ENCODE assay signal across 21 cellular contexts in genomic region chr2:211181626-211182025, GRCh38.
A peak's percentile ranks its signal among the peaks of the same experiment; 100 is the strongest.
DNase-seq lines count a peak whose midpoint lies in the region; ATAC-seq, FAIRE-seq and TF ChIP-seq lines count a peak whose summit lies in the region.
"Had no signal": no experiment of that assay in that cellular context is flagged by ENCODE, and none has a peak within 500 bp of the region (broad histone marks: within the 10 kb centered on the region; RNA-seq: fewer than 3 reads in every experiment).

No MANE protein-coding gene starts in this region.

- no peak for ATAC-seq in natural killer cell
- ATAC-seq: heart right ventricle had no signal

- H3K27me3 Mint-ChIP-seq in neural crest cell (ENCODE audit: low read depth) (no peaks in the 10 kb centered on the region), natural killer cell (ENCODE audit: low read depth in 2 of 2) (no peaks in the 10 kb centered on the region)
- H3K27me3 Mint-ChIP-seq: activated CD4-positive, alpha-beta T cell treated with anti-CD3 and anti-CD28 coated beads, Interleukin-2, amount 10 ng/mL, durations not matched to agents 7 days and 5 days had no signal

- H3K4me3 Mint-ChIP-seq in neural crest cell: no peak overlapping the region
- H3K4me3 Mint-ChIP-seq in natural killer cell: no peak overlapping the region
- H3K4me3 Mint-ChIP-seq: activated CD4-positive, alpha-beta T cell treated with anti-CD3 and anti-CD28 coated beads, Interleukin-2, amount 10 ng/mL, durations not matched to agents 7 days and 5 days; mesothelial cell of epicardium had no signal

- H3K4me2 ChIP-seq in H1 (ENCODE audit: insufficient read depth in 1 of 2, low read depth in 2 of 2, low read length in 2 of 2): no peak overlapping the region
- H3K4me2 ChIP-seq: BLaER1 treated with 17β-estradiol and CSF1 and Interleukin-3, amounts not matched to agents 10 nM and 100 nM had no signal

- H3K4ac ChIP-seq in H1 (replicated peaks; ENCODE audit: insufficient read length, low read depth, low read length): no peak overlapping the region

- no peaks in the 10 kb centered on the region for H3K79me2 ChIP-seq in H1 (ENCODE audit: control insufficient read depth in 1 of 2, insufficient read depth in 2 of 2, low read length in 2 of 2)

- H3K23ac ChIP-seq in H1 (ENCODE audit: insufficient read length): no peak overlapping the region

- no peak overlapping the region for H2BK120ac ChIP-seq in H1 (replicated peaks; ENCODE audit: low read depth, low read length)

- no peak overlapping the region for H3K27ac Mint-ChIP-seq in neural crest cell (ENCODE audit: unreplicated experiment)
- H3K27ac Mint-ChIP-seq in natural killer cell: no peak overlapping the region
- H3K27ac Mint-ChIP-seq: activated CD4-positive, alpha-beta T cell treated with anti-CD3 and anti-CD28 coated beads, Interleukin-2, amount 10 ng/mL, durations not matched to agents 7 days and 5 days; mesothelial cell of epicardium had no signal

- no peak overlapping the region for H4K91ac ChIP-seq in H1 (replicated peaks; ENCODE audit: insufficient read length, low read length)

- no peaks in the 10 kb centered on the region for H3K27me3 ChIP-seq in H1 (replicated peaks in 1 of 4; ENCODE audit: control insufficient read depth in 3 of 4, extremely low read depth in 1 of 4, insufficient read depth in 3 of 4, low read length in 3 of 4)
- H3K27me3 ChIP-seq in effector memory CD4-positive, alpha-beta T cell (replicated peaks; ENCODE audit: control insufficient read depth, insufficient read depth, low read length, poor library complexity, severe bottlenecking): no peaks in the 10 kb centered on the region
- H3K27me3 ChIP-seq in transverse colon: no peaks in the 10 kb centered on the region
- H3K27me3 ChIP-seq: BLaER1 treated with 17β-estradiol and CSF1 and Interleukin-3, amounts not matched to agents 10 nM and 100 nM had no signal

- H3K27ac ChIP-seq in H1 (ENCODE audit: low read depth, low read length) (no peak overlapping the region), transverse colon (no peak overlapping the region)
- H3K27ac ChIP-seq in effector memory CD4-positive, alpha-beta T cell (ENCODE audit: insufficient read depth, low read length, poor library complexity, severe bottlenecking): no peak overlapping the region
- H3K27ac ChIP-seq: BLaER1 treated with 17β-estradiol and CSF1 and Interleukin-3, amounts not matched to agents 10 nM and 100 nM; heart right ventricle had no signal

- H3K4me3 ChIP-seq in H1 (ENCODE audit: extremely low read depth in 1 of 4, insufficient read depth in 2 of 4, low read depth in 3 of 4, low read length in 4 of 4): no peak overlapping the region
- no peak overlapping the region for H3K4me3 ChIP-seq in effector memory CD4-positive, alpha-beta T cell (ENCODE audit: insufficient read depth, low read depth, low read length, poor library complexity, severe bottlenecking)
- H3K4me3 ChIP-seq in transverse colon: no peak overlapping the region
- H3K4me3 ChIP-seq: BLaER1 treated with 17β-estradiol and CSF1 and Interleukin-3, amounts not matched to agents 10 nM and 100 nM; heart right ventricle had no signal

- WGBS in H1 (ENCODE audit: extremely low coverage in 1 of 2, insufficient coverage in 1 of 2, insufficient read length in 1 of 2, insufficient replicate concordance in 2 of 2, low coverage in 1 of 2, low lambda C conversion rate in 2 of 2, missing lambda C conversion rate in 1 of 2), 2 experiments: 92% methylated on average over 5 of the region's 5 CpGs; no CpG with 5 or more reads in 1 of the 2 experiments
- 30 to 31% methylated on average over 5 of the region's 5 CpGs for WGBS in transverse colon (ENCODE audit: low coverage in 1 of 2), 2 donors

- intact Hi-C loops in natural killer cell (cut with micrococcal nuclease): no loop called here
- intact Hi-C loops in transverse colon (cut with DNase I; ENCODE audit: low total_unique reads): no loop called here

- H3K4me1 Mint-ChIP-seq in neural crest cell (peaks cover 17% of the 10 kb centered on the region), natural killer cell (no peaks in the 10 kb centered on the region)
- H3K4me1 Mint-ChIP-seq: activated CD4-positive, alpha-beta T cell treated with anti-CD3 and anti-CD28 coated beads, Interleukin-2, amount 10 ng/mL, durations not matched to agents 7 days and 5 days had no signal

- no peaks in the 10 kb centered on the region for H3K36me3 ChIP-seq in H1 (ENCODE audit: control insufficient read depth in 2 of 4, insufficient read depth in 4 of 4, low read length in 3 of 4)
- no peaks in the 10 kb centered on the region for H3K36me3 ChIP-seq in effector memory CD4-positive, alpha-beta T cell (ENCODE audit: control insufficient read depth, insufficient read depth, low read length)
- H3K36me3 ChIP-seq in transverse colon: no peaks in the 10 kb centered on the region
- H3K36me3 ChIP-seq: BLaER1 treated with 17β-estradiol and CSF1 and Interleukin-3, amounts not matched to agents 10 nM and 100 nM; heart right ventricle had no signal

- no peak overlapping the region for H2AK5ac ChIP-seq in H1 (ENCODE audit: low read depth, low read length)

- no peak overlapping the region for H2BK20ac ChIP-seq in H1 (ENCODE audit: low read length)

- no peaks in the 10 kb centered on the region for H3K23me2 ChIP-seq in H1 (ENCODE audit: low read depth, low read length)

- no peaks in the 10 kb centered on the region for H3K79me1 ChIP-seq in H1 (ENCODE audit: low read depth, low read length)

- H3K4me1 ChIP-seq in H1 (replicated peaks in 1 of 4; ENCODE audit: control insufficient read depth in 3 of 4, insufficient read depth in 4 of 4, low read length in 3 of 4): no peaks in the 10 kb centered on the region
- H3K4me1 ChIP-seq in effector memory CD4-positive, alpha-beta T cell (ENCODE audit: control insufficient read depth, insufficient read depth, low read length, poor library complexity, severe bottlenecking): no peaks in the 10 kb centered on the region
- no peaks in the 10 kb centered on the region for H3K4me1 ChIP-seq in transverse colon
- H3K4me1 ChIP-seq: BLaER1 treated with 17β-estradiol and CSF1 and Interleukin-3, amounts not matched to agents 10 nM and 100 nM; heart right ventricle had no signal

- POLR2A ChIA-PET in H1 (lab: Charles Lee; ENCODE audit: partially characterized antibody): no interaction called here

- H4K8ac ChIP-seq in H1 (ENCODE audit: extremely low read depth, insufficient read depth, low read length): no peak overlapping the region

- H3K56ac ChIP-seq in H1 (replicated peaks; ENCODE audit: insufficient read length, low read depth, low read length): no peak overlapping the region

- TF ChIP-seq EP300 in H1 (IDR thresholded peaks at IDR 0.05; ENCODE audit: borderline replicate concordance in 1 of 2, low read depth in 2 of 2, low read length in 2 of 2) (no peak), transverse colon (IDR thresholded peaks at IDR 0.05; ENCODE audit: low read depth) (no peak)

- H3K9ac ChIP-seq in H1 (replicated peaks in 1 of 4; ENCODE audit: extremely low read depth in 1 of 4, low read depth in 3 of 4, low read length in 3 of 4): no peak overlapping the region
- H3K9ac ChIP-seq: BLaER1 treated with 17β-estradiol and CSF1 and Interleukin-3, amounts not matched to agents 10 nM and 100 nM had no signal

- H3K9me3 ChIP-seq in H1 (ENCODE audit: insufficient read depth in 2 of 2, low read depth in 1 of 2, low read length in 1 of 2): no peaks in the 10 kb centered on the region
- H3K9me3 ChIP-seq in effector memory CD4-positive, alpha-beta T cell (ENCODE audit: control insufficient read depth, low read length): no peaks in the 10 kb centered on the region
- H3K9me3 ChIP-seq in transverse colon: no peaks in the 10 kb centered on the region
- H3K9me3 ChIP-seq: BLaER1 treated with 17β-estradiol and CSF1 and Interleukin-3, amounts not matched to agents 10 nM and 100 nM; heart right ventricle had no signal

- no peak for TF ChIP-seq RAD21 in H1 (IDR thresholded peaks at IDR 0.05 in 1 of 2, conservative IDR thresholded peaks at IDR 0.05 in 1 of 2; ENCODE audit: low read depth in 2 of 2, low read length in 2 of 2)

- TF ChIP-seq CTCF in H1 (IDR thresholded peaks at IDR 0.05; ENCODE audit: control extremely low read depth in 1 of 3, insufficient read depth in 1 of 3, low read depth in 1 of 3, low read length in 3 of 3): no peak
- TF ChIP-seq CTCF in neural crest cell (conservative IDR thresholded peaks at IDR 0.05): no peak
- no peak for TF ChIP-seq CTCF in natural killer cell (IDR thresholded peaks at IDR 0.05)
- TF ChIP-seq CTCF in transverse colon (IDR thresholded peaks at IDR 0.05): no peak

- H3K14ac ChIP-seq in H1 (ENCODE audit: insufficient read length): no peak overlapping the region

- TF ChIP-seq POLR2A in H1 (IDR thresholded peaks at IDR 0.05; ENCODE audit: control extremely low read depth in 1 of 2, low read depth in 2 of 2, low read length in 2 of 2): no peak
- no peak for TF ChIP-seq POLR2A in transverse colon (IDR thresholded peaks at IDR 0.05)

- H3K36me3 Mint-ChIP-seq in neural crest cell (ENCODE audit: low read depth): no peaks in the 10 kb centered on the region
- H3K36me3 Mint-ChIP-seq in natural killer cell: no peaks in the 10 kb centered on the region
- H3K36me3 Mint-ChIP-seq: mesothelial cell of epicardium had no signal

- FAIRE-seq in H1 (lab: Jason Lieb, UNC): no peak
- FAIRE-seq: D721Med, GM12892, keratinocyte had no signal

- no peak overlapping the region for H4K5ac ChIP-seq in H1 (ENCODE audit: insufficient read length, low read depth, low read length)

- H2AFZ ChIP-seq in H1 (ENCODE audit: low read length): peak overlapping the region; percentile 18; the same call in 1 of the 2 replicates

- in situ Hi-C loops in transverse colon (cut with MboI; ENCODE audit: low pct_ligation_motif_present in 1 of 4, low pct_unique_long_range_greater_than_20kb in 1 of 4, low sequenced_read_pairs in 3 of 4): no loop called here

- CTCF ChIA-PET in H1 (lab: Charles Lee; ENCODE audit: partially characterized antibody): interaction anchor here (0.6 to 1.1 kb wide), 2 partner anchors 9 to 734 kb away, joined by 3 to 4 read pairs; no protein-coding TSS in a partner anchor

- H3K18ac ChIP-seq in H1 (ENCODE audit: extremely low read depth, low read length): no peak overlapping the region

- DNase-seq in NCI-H1105 (lab: John Stamatoyannopoulos, UW) (peak; percentile 11), NCI-H1105 treated with DMSO at 0.1 percent for 48 hours (lab: John Stamatoyannopoulos, UW) (no peak), H1 (ENCODE audit: low read depth in 1 of 2, low spot score in 2 of 2) (no peak), neural crest cell (ENCODE audit: low read depth, low spot score) (peak; percentile 2), activated gamma-delta T cell treated with Interleukin-2 at 50 U/mL for 16 hours (no peak), natural killer cell (no peak), transverse colon (no peak)
- DNase-seq in effector memory CD4-positive, alpha-beta T cell: no peak
- DNase-seq: activated CD4-positive, alpha-beta T cell treated with anti-CD3 and anti-CD28 coated beads, Interleukin-2, amount 10 ng/mL, durations not matched to agents 7 days and 5 days; activated CD8-positive, alpha-beta memory T cell treated with anti-CD3 and anti-CD28 coated beads, Interleukin-2, amount 50 U/mL, for 48 hours; activated gamma-delta T cell; heart right ventricle; Kasumi-1; NCI-H146; occipital lobe; stimulated activated CD4-positive, alpha-beta T cell treated with anti-CD3 and anti-CD28 coated beads, Interleukin-4, amount 100 ng/mL, for 4 hours had no signal

- H2BK15ac ChIP-seq in H1 (ENCODE audit: low read length): no peak overlapping the region

- no peak overlapping the region for H2BK5ac ChIP-seq in H1 (ENCODE audit: low read depth, low read length)

- H3K9me3 Mint-ChIP-seq in neural crest cell (peaks cover 3% of the 10 kb centered on the region), natural killer cell (peaks cover 3 to 6% of the 10 kb centered on the region in 2 donors)
- H3K9me3 Mint-ChIP-seq: activated CD4-positive, alpha-beta T cell treated with anti-CD3 and anti-CD28 coated beads, Interleukin-2, amount 10 ng/mL, durations not matched to agents 7 days and 5 days; mesothelial cell of epicardium had no signal

- H2BK12ac ChIP-seq in H1 (ENCODE audit: low read depth, low read length): no peak overlapping the region

- no peaks in the 10 kb centered on the region for H4K20me1 ChIP-seq in H1 (replicated peaks in 1 of 2; ENCODE audit: control insufficient read depth in 1 of 2, insufficient read depth in 2 of 2, low read length in 2 of 2)
- H4K20me1 ChIP-seq: BLaER1 treated with 17β-estradiol and CSF1 and Interleukin-3, amounts not matched to agents 10 nM and 100 nM had no signal

Comparison
In these comparisons a context has a peak if more than half of its experiments do, and no peak if none do; other contexts are left out.
1. DNase-seq: peak in NCI-H1105 (single experiment) and neural crest cell (single experiment); none in NCI-H1105 treated with DMSO at 0.1 percent for 48 hours (single experiment), H1 (0 of 2), activated gamma-delta T cell treated with Interleukin-2 at 50 U/mL for 16 hours (single experiment), natural killer cell (single experiment), effector memory CD4-positive, alpha-beta T cell (0 of 3) and transverse colon (single experiment).